Comparison of ENCODE assay signal across 1 cellular context in the genomic region with DNA sequence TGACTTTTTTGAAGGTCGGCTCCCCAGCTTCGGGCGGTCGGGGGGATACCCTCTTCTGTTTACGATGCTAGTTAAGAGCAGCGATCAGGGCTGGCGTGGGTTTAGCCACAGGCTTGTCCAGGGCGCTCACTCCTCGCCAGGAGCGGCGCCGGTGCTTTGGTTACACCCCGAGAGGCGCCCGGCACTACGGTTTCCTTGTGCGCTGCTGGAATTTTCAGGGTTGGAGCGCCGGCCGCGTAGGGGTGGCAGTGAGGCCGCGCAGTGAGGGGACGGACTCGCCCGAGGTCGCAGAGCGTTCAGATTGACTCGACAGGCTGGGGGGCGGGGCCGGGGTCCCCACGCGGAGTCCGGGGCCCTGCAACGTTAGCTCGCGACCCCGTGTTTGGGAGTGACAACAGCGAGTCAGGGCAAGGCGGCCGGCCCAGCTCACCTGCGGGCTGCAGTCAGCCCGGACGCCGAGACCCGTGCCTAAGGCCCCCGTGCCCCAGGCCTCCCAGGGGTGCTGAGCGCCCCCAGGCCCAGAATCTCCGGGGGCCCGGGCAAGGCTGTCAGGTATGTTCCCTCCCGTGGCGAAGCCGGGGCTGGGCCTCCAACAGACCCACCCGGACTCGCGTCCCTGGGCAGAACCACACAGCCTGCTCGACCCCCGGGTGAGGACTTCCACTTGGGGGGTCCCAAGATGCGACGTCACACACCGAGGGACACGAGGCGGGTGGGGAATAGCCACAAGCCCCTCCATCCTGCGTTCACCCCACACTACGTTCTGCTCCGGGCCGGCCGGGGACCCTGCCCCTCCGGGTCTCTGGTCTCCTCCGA.
TF ChIP-seq lines count a peak whose summit lies in the region.

No MANE protein-coding gene starts in this region.

TF ChIP-seq in HepG2, 621 proteins besides CTCF, POLR2A, EP300 and RAD21 (continued from another document and continues in another):
- TF ChIP-seq, protein P1, sequence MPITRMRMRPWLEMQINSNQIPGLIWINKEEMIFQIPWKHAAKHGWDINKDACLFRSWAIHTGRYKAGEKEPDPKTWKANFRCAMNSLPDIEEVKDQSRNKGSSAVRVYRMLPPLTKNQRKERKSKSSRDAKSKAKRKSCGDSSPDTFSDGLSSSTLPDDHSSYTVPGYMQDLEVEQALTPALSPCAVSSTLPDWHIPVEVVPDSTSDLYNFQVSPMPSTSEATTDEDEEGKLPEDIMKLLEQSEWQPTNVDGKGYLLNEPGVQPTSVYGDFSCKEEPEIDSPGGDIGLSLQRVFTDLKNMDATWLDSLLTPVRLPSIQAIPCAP (CRISPR knock-in tag; IDR thresholded peaks at IDR 0.05; ENCODE audit: low read depth), result no peak
- TF ChIP-seq JDP2 (CRISPR knock-in tag; IDR thresholded peaks at IDR 0.05; ENCODE audit: borderline replicate concordance), result no peak
- no peak for TF ChIP-seq TGIF2 (CRISPR knock-in tag; IDR thresholded peaks at IDR 0.05)
- no peak for TF ChIP-seq SMAD1 (CRISPR knock-in tag; IDR thresholded peaks at IDR 0.05; ENCODE audit: borderline replicate concordance, low read depth)
- TF ChIP-seq ZNF549 (CRISPR knock-in tag; IDR thresholded peaks at IDR 0.05), result no peak
- no peak for TF ChIP-seq ZNF589 (CRISPR knock-in tag; conservative IDR thresholded peaks at IDR 0.05)
- TF ChIP-seq, protein P2, sequence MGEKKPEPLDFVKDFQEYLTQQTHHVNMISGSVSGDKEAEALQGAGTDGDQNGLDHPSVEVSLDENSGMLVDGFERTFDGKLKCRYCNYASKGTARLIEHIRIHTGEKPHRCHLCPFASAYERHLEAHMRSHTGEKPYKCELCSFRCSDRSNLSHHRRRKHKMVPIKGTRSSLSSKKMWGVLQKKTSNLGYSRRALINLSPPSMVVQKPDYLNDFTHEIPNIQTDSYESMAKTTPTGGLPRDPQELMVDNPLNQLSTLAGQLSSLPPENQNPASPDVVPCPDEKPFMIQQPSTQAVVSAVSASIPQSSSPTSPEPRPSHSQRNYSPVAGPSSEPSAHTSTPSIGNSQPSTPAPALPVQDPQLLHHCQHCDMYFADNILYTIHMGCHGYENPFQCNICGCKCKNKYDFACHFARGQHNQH (CRISPR knock-in tag; IDR thresholded peaks at IDR 0.05), result peak; percentile 21; the same call in 1 of the 2 replicates
- TF ChIP-seq ATM (IDR thresholded peaks at IDR 0.05; ENCODE audit: borderline replicate concordance), result no peak
- no peak for TF ChIP-seq KDM5B (CRISPR knock-in tag; IDR thresholded peaks at IDR 0.05; ENCODE audit: borderline replicate concordance)
- TF ChIP-seq, protein P3, sequence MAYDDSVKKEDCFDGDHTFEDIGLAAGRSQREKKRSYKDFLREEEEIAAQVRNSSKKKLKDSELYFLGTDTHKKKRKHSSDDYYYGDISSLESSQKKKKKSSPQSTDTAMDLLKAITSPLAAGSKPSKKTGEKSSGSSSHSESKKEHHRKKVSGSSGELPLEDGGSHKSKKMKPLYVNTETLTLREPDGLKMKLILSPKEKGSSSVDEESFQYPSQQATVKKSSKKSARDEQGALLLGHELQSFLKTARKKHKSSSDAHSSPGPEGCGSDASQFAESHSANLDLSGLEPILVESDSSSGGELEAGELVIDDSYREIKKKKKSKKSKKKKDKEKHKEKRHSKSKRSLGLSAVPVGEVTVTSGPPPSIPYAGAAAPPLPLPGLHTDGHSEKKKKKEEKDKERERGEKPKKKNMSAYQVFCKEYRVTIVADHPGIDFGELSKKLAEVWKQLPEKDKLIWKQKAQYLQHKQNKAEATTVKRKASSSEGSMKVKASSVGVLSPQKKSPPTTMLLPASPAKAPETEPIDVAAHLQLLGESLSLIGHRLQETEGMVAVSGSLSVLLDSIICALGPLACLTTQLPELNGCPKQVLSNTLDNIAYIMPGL (CRISPR knock-in tag; IDR thresholded peaks at IDR 0.05; ENCODE audit: borderline replicate concordance in 1 of 2, low read depth in 1 of 2), result no peak; a peak in 1 of 4 replicates
- no peak; the same call in 1 of the 2 replicates for TF ChIP-seq ZNF83 (CRISPR knock-in tag; IDR thresholded peaks at IDR 0.05; ENCODE audit: borderline replicate concordance)
- no peak for TF ChIP-seq SIX1 (CRISPR knock-in tag; IDR thresholded peaks at IDR 0.05; ENCODE audit: borderline replicate concordance)
- TF ChIP-seq ZNF570 (CRISPR knock-in tag; IDR thresholded peaks at IDR 0.05; ENCODE audit: borderline replicate concordance), result no peak
- 0 out of 2 replicates have a peak, but pooled peaks have one; percentile 30 for TF ChIP-seq FIP1L1 (IDR thresholded peaks at IDR 0.05; ENCODE audit: borderline replicate concordance, insufficient read depth, low read depth, low read length)
- no peak for TF ChIP-seq ZNF552 (CRISPR knock-in tag; IDR thresholded peaks at IDR 0.05; ENCODE audit: borderline replicate concordance)
- no peak for TF ChIP-seq NR1H2 (CRISPR knock-in tag; IDR thresholded peaks at IDR 0.05; ENCODE audit: borderline replicate concordance, low read depth)
- TF ChIP-seq MED1 (CRISPR knock-in tag; IDR thresholded peaks at IDR 0.05), result peak; percentile 43; the same call in 1 of the 2 replicates
- peak; percentile 77; the same call in 1 of the 2 replicates for TF ChIP-seq ZSCAN9 (CRISPR knock-in tag; IDR thresholded peaks at IDR 0.05; ENCODE audit: borderline replicate concordance)
- no peak; the same call in 1 of the 2 replicates for TF ChIP-seq MEIS2 (CRISPR knock-in tag; IDR thresholded peaks at IDR 0.05)
- no peak for TF ChIP-seq SCMH1 (CRISPR knock-in tag; IDR thresholded peaks at IDR 0.05; ENCODE audit: borderline replicate concordance)
- no peak for TF ChIP-seq ZBTB42 (CRISPR knock-in tag; IDR thresholded peaks at IDR 0.05)
- TF ChIP-seq, protein P4, sequence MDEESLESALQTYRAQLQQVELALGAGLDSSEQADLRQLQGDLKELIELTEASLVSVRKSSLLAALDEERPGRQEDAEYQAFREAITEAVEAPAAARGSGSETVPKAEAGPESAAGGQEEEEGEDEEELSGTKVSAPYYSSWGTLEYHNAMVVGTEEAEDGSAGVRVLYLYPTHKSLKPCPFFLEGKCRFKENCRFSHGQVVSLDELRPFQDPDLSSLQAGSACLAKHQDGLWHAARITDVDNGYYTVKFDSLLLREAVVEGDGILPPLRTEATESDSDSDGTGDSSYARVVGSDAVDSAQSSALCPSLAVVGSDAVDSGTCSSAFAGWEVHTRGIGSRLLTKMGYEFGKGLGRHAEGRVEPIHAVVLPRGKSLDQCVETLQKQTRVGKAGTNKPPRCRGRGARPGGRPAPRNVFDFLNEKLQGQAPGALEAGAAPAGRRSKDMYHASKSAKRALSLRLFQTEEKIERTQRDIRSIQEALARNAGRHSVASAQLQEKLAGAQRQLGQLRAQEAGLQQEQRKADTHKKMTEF (CRISPR knock-in tag; IDR thresholded peaks at IDR 0.05), result peak; percentile 54; the same call in 1 of the 2 replicates
- no peak for TF ChIP-seq ZNF7 (CRISPR knock-in tag; IDR thresholded peaks at IDR 0.05)
- peak; percentile 57 for TF ChIP-seq PHF8 (CRISPR knock-in tag; IDR thresholded peaks at IDR 0.05)
- TF ChIP-seq, protein P5, sequence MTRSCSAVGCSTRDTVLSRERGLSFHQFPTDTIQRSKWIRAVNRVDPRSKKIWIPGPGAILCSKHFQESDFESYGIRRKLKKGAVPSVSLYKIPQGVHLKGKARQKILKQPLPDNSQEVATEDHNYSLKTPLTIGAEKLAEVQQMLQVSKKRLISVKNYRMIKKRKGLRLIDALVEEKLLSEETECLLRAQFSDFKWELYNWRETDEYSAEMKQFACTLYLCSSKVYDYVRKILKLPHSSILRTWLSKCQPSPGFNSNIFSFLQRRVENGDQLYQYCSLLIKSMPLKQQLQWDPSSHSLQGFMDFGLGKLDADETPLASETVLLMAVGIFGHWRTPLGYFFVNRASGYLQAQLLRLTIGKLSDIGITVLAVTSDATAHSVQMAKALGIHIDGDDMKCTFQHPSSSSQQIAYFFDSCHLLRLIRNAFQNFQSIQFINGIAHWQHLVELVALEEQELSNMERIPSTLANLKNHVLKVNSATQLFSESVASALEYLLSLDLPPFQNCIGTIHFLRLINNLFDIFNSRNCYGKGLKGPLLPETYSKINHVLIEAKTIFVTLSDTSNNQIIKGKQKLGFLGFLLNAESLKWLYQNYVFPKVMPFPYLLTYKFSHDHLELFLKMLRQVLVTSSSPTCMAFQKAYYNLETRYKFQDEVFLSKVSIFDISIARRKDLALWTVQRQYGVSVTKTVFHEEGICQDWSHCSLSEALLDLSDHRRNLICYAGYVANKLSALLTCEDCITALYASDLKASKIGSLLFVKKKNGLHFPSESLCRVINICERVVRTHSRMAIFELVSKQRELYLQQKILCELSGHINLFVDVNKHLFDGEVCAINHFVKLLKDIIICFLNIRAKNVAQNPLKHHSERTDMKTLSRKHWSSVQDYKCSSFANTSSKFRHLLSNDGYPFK (CRISPR knock-in tag; IDR thresholded peaks at IDR 0.05; ENCODE audit: borderline replicate concordance), result 0 out of 2 replicates have a peak, but pooled peaks have one; percentile 26
- no peak for TF ChIP-seq AHR (CRISPR knock-in tag; IDR thresholded peaks at IDR 0.05)
- no peak for TF ChIP-seq MBD4 (IDR thresholded peaks at IDR 0.05; ENCODE audit: borderline replicate concordance, low read length)
- no peak for TF ChIP-seq HNRNPH1 (optimal IDR thresholded peaks at IDR 0.05; ENCODE audit: low read depth, low read length)
- no peak for TF ChIP-seq ZSCAN20 (CRISPR knock-in tag; IDR thresholded peaks at IDR 0.05; ENCODE audit: borderline replicate concordance)
- TF ChIP-seq RFX1 (IDR thresholded peaks at IDR 0.05), result no peak
- TF ChIP-seq ZNF317 (CRISPR knock-in tag; IDR thresholded peaks at IDR 0.05), result peak; percentile 51
- TF ChIP-seq, protein P6, sequence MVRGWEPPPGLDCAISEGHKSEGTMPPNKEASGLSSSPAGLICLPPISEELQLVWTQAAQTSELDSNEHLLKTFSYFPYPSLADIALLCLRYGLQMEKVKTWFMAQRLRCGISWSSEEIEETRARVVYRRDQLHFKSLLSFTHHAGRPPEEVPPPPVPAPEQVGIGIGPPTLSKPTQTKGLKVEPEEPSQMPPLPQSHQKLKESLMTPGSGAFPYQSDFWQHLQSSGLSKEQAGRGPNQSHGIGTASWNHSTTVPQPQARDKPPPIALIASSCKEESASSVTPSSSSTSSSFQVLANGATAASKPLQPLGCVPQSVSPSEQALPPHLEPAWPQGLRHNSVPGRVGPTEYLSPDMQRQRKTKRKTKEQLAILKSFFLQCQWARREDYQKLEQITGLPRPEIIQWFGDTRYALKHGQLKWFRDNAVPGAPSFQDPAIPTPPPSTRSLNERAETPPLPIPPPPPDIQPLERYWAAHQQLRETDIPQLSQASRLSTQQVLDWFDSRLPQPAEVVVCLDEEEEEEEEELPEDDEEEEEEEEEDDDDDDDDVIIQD (CRISPR knock-in tag; IDR thresholded peaks at IDR 0.05; ENCODE audit: low read depth), result no peak
- no peak for TF ChIP-seq ZNF761 (CRISPR knock-in tag; conservative IDR thresholded peaks at IDR 0.05)
- no peak for TF ChIP-seq KDM6A (CRISPR knock-in tag; IDR thresholded peaks at IDR 0.05; ENCODE audit: low read depth)
- peak; percentile 68; the same call in 1 of the 2 replicates for TF ChIP-seq MEF2D (CRISPR knock-in tag; IDR thresholded peaks at IDR 0.05)
- TF ChIP-seq, protein P7, sequence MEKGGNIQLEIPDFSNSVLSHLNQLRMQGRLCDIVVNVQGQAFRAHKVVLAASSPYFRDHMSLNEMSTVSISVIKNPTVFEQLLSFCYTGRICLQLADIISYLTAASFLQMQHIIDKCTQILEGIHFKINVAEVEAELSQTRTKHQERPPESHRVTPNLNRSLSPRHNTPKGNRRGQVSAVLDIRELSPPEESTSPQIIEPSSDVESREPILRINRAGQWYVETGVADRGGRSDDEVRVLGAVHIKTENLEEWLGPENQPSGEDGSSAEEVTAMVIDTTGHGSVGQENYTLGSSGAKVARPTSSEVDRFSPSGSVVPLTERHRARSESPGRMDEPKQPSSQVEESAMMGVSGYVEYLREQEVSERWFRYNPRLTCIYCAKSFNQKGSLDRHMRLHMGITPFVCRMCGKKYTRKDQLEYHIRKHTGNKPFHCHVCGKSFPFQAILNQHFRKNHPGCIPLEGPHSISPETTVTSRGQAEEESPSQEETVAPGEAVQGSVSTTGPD (CRISPR knock-in tag; IDR thresholded peaks at IDR 0.05), result peak; percentile 41; the same call in 1 of the 2 replicates
- no peak for TF ChIP-seq MXD4 (CRISPR knock-in tag; IDR thresholded peaks at IDR 0.05)
- no peak for TF ChIP-seq SMARCE1 (IDR thresholded peaks at IDR 0.05; ENCODE audit: borderline replicate concordance)
- TF ChIP-seq, protein P8, sequence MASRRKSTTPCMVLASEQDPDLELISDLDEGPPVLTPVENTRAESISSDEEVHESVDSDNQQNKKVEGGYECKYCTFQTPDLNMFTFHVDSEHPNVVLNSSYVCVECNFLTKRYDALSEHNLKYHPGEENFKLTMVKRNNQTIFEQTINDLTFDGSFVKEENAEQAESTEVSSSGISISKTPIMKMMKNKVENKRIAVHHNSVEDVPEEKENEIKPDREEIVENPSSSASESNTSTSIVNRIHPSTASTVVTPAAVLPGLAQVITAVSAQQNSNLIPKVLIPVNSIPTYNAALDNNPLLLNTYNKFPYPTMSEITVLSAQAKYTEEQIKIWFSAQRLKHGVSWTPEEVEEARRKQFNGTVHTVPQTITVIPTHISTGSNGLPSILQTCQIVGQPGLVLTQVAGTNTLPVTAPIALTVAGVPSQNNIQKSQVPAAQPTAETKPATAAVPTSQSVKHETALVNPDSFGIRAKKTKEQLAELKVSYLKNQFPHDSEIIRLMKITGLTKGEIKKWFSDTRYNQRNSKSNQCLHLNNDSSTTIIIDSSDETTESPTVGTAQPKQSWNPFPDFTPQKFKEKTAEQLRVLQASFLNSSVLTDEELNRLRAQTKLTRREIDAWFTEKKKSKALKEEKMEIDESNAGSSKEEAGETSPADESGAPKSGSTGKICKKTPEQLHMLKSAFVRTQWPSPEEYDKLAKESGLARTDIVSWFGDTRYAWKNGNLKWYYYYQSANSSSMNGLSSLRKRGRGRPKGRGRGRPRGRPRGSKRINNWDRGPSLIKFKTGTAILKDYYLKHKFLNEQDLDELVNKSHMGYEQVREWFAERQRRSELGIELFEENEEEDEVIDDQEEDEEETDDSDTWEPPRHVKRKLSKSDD (CRISPR knock-in tag; IDR thresholded peaks at IDR 0.05; ENCODE audit: low read depth), result no peak
- no peak; the same call in 1 of the 2 replicates for TF ChIP-seq ZNF180 (CRISPR knock-in tag; IDR thresholded peaks at IDR 0.05; ENCODE audit: borderline replicate concordance, low read depth)
- TF ChIP-seq, protein P9, sequence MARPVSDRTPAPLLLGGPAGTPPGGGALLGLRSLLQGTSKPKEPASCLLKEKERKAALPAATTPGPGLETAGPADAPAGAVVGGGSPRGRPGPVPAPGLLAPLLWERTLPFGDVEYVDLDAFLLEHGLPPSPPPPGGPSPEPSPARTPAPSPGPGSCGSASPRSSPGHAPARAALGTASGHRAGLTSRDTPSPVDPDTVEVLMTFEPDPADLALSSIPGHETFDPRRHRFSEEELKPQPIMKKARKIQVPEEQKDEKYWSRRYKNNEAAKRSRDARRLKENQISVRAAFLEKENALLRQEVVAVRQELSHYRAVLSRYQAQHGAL (CRISPR knock-in tag; IDR thresholded peaks at IDR 0.05; ENCODE audit: not compliant biosample characterization), result peak; percentile 44
- TF ChIP-seq, protein P10, sequence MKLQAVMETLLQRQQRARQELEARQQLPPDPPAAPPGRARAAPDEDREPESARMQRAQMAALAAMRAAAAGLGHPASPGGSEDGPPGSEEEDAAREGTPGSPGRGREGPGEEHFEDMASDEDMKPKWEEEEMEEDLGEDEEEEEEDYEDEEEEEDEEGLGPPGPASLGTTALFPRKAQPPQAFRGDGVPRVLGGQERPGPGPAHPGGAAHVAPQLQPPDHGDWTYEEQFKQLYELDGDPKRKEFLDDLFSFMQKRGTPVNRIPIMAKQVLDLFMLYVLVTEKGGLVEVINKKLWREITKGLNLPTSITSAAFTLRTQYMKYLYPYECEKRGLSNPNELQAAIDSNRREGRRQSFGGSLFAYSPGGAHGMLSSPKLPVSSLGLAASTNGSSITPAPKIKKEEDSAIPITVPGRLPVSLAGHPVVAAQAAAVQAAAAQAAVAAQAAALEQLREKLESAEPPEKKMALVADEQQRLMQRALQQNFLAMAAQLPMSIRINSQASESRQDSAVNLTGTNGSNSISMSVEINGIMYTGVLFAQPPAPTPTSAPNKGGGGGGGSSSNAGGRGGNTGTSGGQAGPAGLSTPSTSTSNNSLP (IDR thresholded peaks at IDR 0.05; ENCODE audit: low read depth, low read length), result no peak
- no peak; the same call in 1 of the 2 replicates for TF ChIP-seq FOSL2 (CRISPR knock-in tag; IDR thresholded peaks at IDR 0.05)
